Comparison of ENCODE assay signal across 23 cellular contexts in the genomic region with DNA sequence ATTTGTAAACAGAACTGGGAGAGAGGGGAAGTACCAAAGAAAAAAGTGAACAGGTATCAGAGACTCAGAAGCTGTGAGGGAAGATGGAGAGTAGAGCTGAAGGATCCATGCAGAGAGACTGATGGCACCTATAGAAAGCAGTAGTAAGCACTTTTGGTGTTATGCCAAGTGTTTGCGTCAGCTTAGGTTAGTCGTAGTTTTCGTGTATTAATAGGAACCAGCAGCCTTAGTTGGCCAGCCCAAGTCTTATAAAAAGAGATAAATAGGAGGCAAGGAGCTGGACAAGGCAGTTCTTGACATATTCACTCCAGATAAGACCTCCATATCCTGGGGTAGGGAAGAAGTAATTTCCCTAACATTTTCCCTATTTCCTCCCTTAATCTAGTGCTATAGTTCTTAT.
"Had no signal": no experiment of that assay in that cellular context is flagged by ENCODE, and none has a peak within 500 bp of the region (broad histone marks: within the 10 kb centered on the region; RNA-seq: fewer than 3 reads in every experiment).

No MANE protein-coding gene starts in this region.

- DNase-seq: activated CD4-positive, CD25-positive, alpha-beta regulatory T cell treated with anti-CD3 and anti-CD28 coated beads, Interleukin-2, amount 50 U/mL, for 72 hours; activated CD8-positive, alpha-beta memory T cell treated with anti-CD3 and anti-CD28 coated beads for 24 hours; activated CD8-positive, alpha-beta memory T cell treated with anti-CD3 and anti-CD28 coated beads, Interleukin-2, amount 50 U/mL, for 4 hours; activated naive CD4-positive, alpha-beta T cell treated with Interleukin-2 at 50 U/mL for 16 hours; activated naive CD8-positive, alpha-beta T cell treated with anti-CD3 and anti-CD28 coated beads for 36 hours; activated T-cell treated with anti-CD3 and anti-CD28 coated beads, Interleukin-2, amount 50 U/mL, for 24 hours; body of pancreas; caudate nucleus; dermis blood vessel endothelial cell; effector memory CD4-positive, alpha-beta T cell; left colon; pancreas; right cardiac atrium; stimulated activated CD4-positive, alpha-beta T cell treated with anti-CD3 and anti-CD28 coated beads, Interleukin-1b, Interleukin-23, amount 100 ng/mL, for 48 hours; substantia nigra; transverse colon; WERI-Rb-1 had no signal

- H3K4me3 ChIP-seq: body of pancreas, esophagus muscularis mucosa, pancreas, skin epidermis, transverse colon had no signal

- H3K4me1 ChIP-seq: body of pancreas, esophagus muscularis mucosa, foreskin keratinocyte, pancreas, transverse colon had no signal

- H3K9me3 ChIP-seq: neutrophil, pancreas, transverse colon had no signal

- H3K27ac ChIP-seq: body of pancreas, esophagus muscularis mucosa, foreskin keratinocyte, neutrophil, pancreas, skin epidermis, transverse colon, WERI-Rb-1 had no signal

- ATAC-seq: activated T-helper 17 cell treated with anti-CD3 and anti-CD28 coated beads, Interleukin-2, amount 50 U/mL, for 72 hours; body of pancreas; foreskin keratinocyte; left colon; natural killer cell treated with Interleukin-12 subunit alpha and Interleukin-12 subunit beta and Interleukin-15 and Interleukin-18, amount 100 ng/mL, for 72 hours; pancreas had no signal

- H3K27me3 ChIP-seq: body of pancreas, esophagus muscularis mucosa, foreskin keratinocyte, neutrophil, pancreas, transverse colon had no signal

- H3K36me3 ChIP-seq: esophagus muscularis mucosa, neutrophil, pancreas, transverse colon, WERI-Rb-1 had no signal
